21 cellular contexts compared by ENCODE assay signal in genomic region chr2:42390401-42390969, GRCh38. TPM values are rescaled to one million over a fixed set of nuclear protein-coding genes. Genes with fewer than 3 reads are reported as not detected.
DNase-seq lines count a peak whose midpoint lies in the region; ATAC-seq, FAIRE-seq and TF ChIP-seq lines count a peak whose summit lies in the region.
"Had no signal": no experiment of that assay in that cellular context is flagged by ENCODE, and none has a peak within 500 bp of the region (broad histone marks: within the 10 kb centered on the region; RNA-seq: fewer than 3 reads in every experiment).

No MANE protein-coding gene starts in this region.

- no peak for TF ChIP-seq CTCF in esophagus muscularis mucosa (IDR thresholded peaks at IDR 0.05)
- TF ChIP-seq CTCF in pancreas (IDR thresholded peaks at IDR 0.05): no peak

- no peak for TF ChIP-seq EP300 in esophagus muscularis mucosa (IDR thresholded peaks at IDR 0.05)

- peaks cover 4% of the 10 kb centered on the region for H3K27me3 Mint-ChIP-seq in activated naive CD4-positive, alpha-beta T cell treated with anti-CD3 and anti-CD28 coated beads, Interleukin-2, amount 10 ng/mL, durations not matched to agents 7 days and 5 days
- H3K27me3 Mint-ChIP-seq in naive thymus-derived CD4-positive, alpha-beta T cell: peaks cover 0 to 8% (median 0%) of the 10 kb centered on the region in 5 donors

- peak overlapping the region; percentile 36; the same call in 1 of the 2 replicates for H2AFZ ChIP-seq in Karpas-422 (ENCODE audit: low read length)

- ATAC-seq in pancreas: peak in 3 of 4 donors; percentile 32 to 80 (median 59)
- no peak for ATAC-seq in naive thymus-derived CD4-positive, alpha-beta T cell
- ATAC-seq: A549, GM12878, HCT116 had no signal

- no peaks in the 10 kb centered on the region for H3K4me1 Mint-ChIP-seq in activated naive CD4-positive, alpha-beta T cell treated with anti-CD3 and anti-CD28 coated beads, Interleukin-2, amount 10 ng/mL, durations not matched to agents 7 days and 5 days
- no peaks in the 10 kb centered on the region for H3K4me1 Mint-ChIP-seq in naive thymus-derived CD4-positive, alpha-beta T cell
- H3K4me1 Mint-ChIP-seq: CD14-positive monocyte had no signal

- POLR2A ChIA-PET in naive thymus-derived CD4-positive, alpha-beta T cell (lab: Charles Lee): no interaction called here

- H3K9ac ChIP-seq in Karpas-422 (ENCODE audit: low read length): peak overlapping the region; percentile 17

- FAIRE-seq in pancreas (lab: Jason Lieb, UNC): no peak
- FAIRE-seq: A549, GM12878, GM19239 had no signal

- H3K36me3 Mint-ChIP-seq in activated naive CD4-positive, alpha-beta T cell treated with anti-CD3 and anti-CD28 coated beads, Interleukin-2, amount 10 ng/mL, durations not matched to agents 7 days and 5 days: no peaks in the 10 kb centered on the region
- H3K36me3 Mint-ChIP-seq in naive thymus-derived CD4-positive, alpha-beta T cell: no peaks in the 10 kb centered on the region
- H3K36me3 Mint-ChIP-seq: CD14-positive monocyte; CD4-positive, alpha-beta memory T cell had no signal

- H4K20me1 ChIP-seq in Karpas-422 (ENCODE audit: insufficient read depth, low read depth, low read length): no peaks in the 10 kb centered on the region

- H3K9me2 ChIP-seq in Karpas-422 (replicated peaks; ENCODE audit: insufficient read depth, low read length): no peaks in the 10 kb centered on the region

- intact Hi-C loops in esophagus muscularis mucosa (cut with DNase I) (no loop called here), pancreas (cut with DNase I) (no loop called here)
- intact Hi-C loops in naive thymus-derived CD4-positive, alpha-beta T cell (cut with micrococcal nuclease): no loop called here

- H3K4me3 Mint-ChIP-seq in activated naive CD4-positive, alpha-beta T cell treated with anti-CD3 and anti-CD28 coated beads, Interleukin-2, amount 10 ng/mL, durations not matched to agents 7 days and 5 days: no peak overlapping the region
- peak overlapping the region in 1 of 10 donors; percentile 0 for H3K4me3 Mint-ChIP-seq in naive thymus-derived CD4-positive, alpha-beta T cell
- H3K4me3 Mint-ChIP-seq: CD14-positive monocyte; CD4-positive, alpha-beta memory T cell; HFFc6 had no signal

- no peaks in the 10 kb centered on the region for H3K27me3 ChIP-seq in Karpas-422 (ENCODE audit: low read length)
- H3K27me3 ChIP-seq in esophagus muscularis mucosa: peaks cover 0 to 6% (median 0%) of the 10 kb centered on the region in 4 donors
- H3K27me3 ChIP-seq in pancreas: no peaks in the 10 kb centered on the region
- H3K27me3 ChIP-seq in HAP-1 (ENCODE audit: low read depth): no peaks in the 10 kb centered on the region
- H3K27me3 ChIP-seq in naive thymus-derived CD4-positive, alpha-beta T cell (ENCODE audit: control insufficient read depth in 2 of 2, insufficient read depth in 2 of 2, low read length in 2 of 2): no peaks in the 10 kb centered on the region

- DNase-seq in COLO829 (ENCODE audit: low spot score) (peak; percentile 24), Karpas-422 (no peak), esophagus muscularis mucosa (ENCODE audit: extremely low spot score) (peak; percentile 7), pancreas (no peak), HAP-1 (ENCODE audit: low spot score in 2 of 2) (no peak)
- DNase-seq in stimulated activated CD4-positive, alpha-beta T cell treated with anti-CD3 and anti-CD28 coated beads, Interleukin-4, amount 100 ng/mL, for 24 hours: no peak
- DNase-seq in activated naive CD4-positive, alpha-beta T cell treated with anti-CD3 and anti-CD28 coated beads, Interleukin-2, amount 10 ng/mL, durations not matched to agents 7 days and 5 days: no peak
- no peak for DNase-seq in naive thymus-derived CD4-positive, alpha-beta T cell
- DNase-seq: AML-193; Calu3; CD4-positive, alpha-beta memory T cell; DMS79 treated with DMSO at 0.1 percent for 48 hours; EL; HFFc6 had no signal

- CTCF ChIA-PET in activated naive CD4-positive, alpha-beta T cell treated with anti-CD3 and anti-CD28 coated beads, Interleukin-2, amount 10 ng/mL, durations not matched to agents 7 days and 5 days (lab: Charles Lee): interaction anchor here (0.7 kb wide), 1 partner anchor 13 kb away, joined by 3 read pairs; no protein-coding TSS in a partner anchor
- CTCF ChIA-PET in naive thymus-derived CD4-positive, alpha-beta T cell (lab: Charles Lee): no interaction called here

- H3K4me2 ChIP-seq in Karpas-422 (ENCODE audit: low read depth, low read length, poor library complexity, severe bottlenecking): peak overlapping the region; percentile 59
- H3K4me2 ChIP-seq: A549 had no signal

- no peaks in the 10 kb centered on the region for H3K79me2 ChIP-seq in Karpas-422 (ENCODE audit: low read length)

- 69% methylated on average over 5 of the region's 5 CpGs for WGBS in esophagus muscularis mucosa
- WGBS in pancreas, 2 donors: 45 to 48% methylated on average over 5 of the region's 5 CpGs

- no peak overlapping the region for H3K27ac Mint-ChIP-seq in activated naive CD4-positive, alpha-beta T cell treated with anti-CD3 and anti-CD28 coated beads, Interleukin-2, amount 10 ng/mL, durations not matched to agents 7 days and 5 days
- H3K27ac Mint-ChIP-seq in naive thymus-derived CD4-positive, alpha-beta T cell: no peak overlapping the region
- H3K27ac Mint-ChIP-seq: CD14-positive monocyte; CD4-positive, alpha-beta memory T cell; HFFc6 had no signal

- H3K4me1 ChIP-seq in Karpas-422 (ENCODE audit: low read length) (peaks cover 38% of the 10 kb centered on the region), esophagus muscularis mucosa (no peaks in the 10 kb centered on the region), pancreas (no peaks in the 10 kb centered on the region), HAP-1 (no peaks in the 10 kb centered on the region)
- no peaks in the 10 kb centered on the region for H3K4me1 ChIP-seq in naive thymus-derived CD4-positive, alpha-beta T cell (ENCODE audit: control insufficient read depth in 2 of 2, insufficient read depth in 2 of 2, low read length in 2 of 2)
- H3K4me1 ChIP-seq: A549 had no signal

- in situ Hi-C loops in HAP-1 (cut with MboI; ENCODE audit: low sequenced_read_pairs): no loop called here

- H3K9me3 ChIP-seq in Karpas-422 (ENCODE audit: low read length): no peaks in the 10 kb centered on the region
- no peaks in the 10 kb centered on the region for H3K9me3 ChIP-seq in esophagus muscularis mucosa
- no peaks in the 10 kb centered on the region for H3K9me3 ChIP-seq in pancreas
- H3K9me3 ChIP-seq in HAP-1: no peaks in the 10 kb centered on the region
- H3K9me3 ChIP-seq in naive thymus-derived CD4-positive, alpha-beta T cell (ENCODE audit: control insufficient read depth in 2 of 3, low read length in 3 of 3): no peaks in the 10 kb centered on the region
- H3K9me3 ChIP-seq: A549 had no signal

- H3K9me3 Mint-ChIP-seq in activated naive CD4-positive, alpha-beta T cell treated with anti-CD3 and anti-CD28 coated beads, Interleukin-2, amount 10 ng/mL, durations not matched to agents 7 days and 5 days: no peaks in the 10 kb centered on the region
- H3K9me3 Mint-ChIP-seq in naive thymus-derived CD4-positive, alpha-beta T cell: no peaks in the 10 kb centered on the region
- H3K9me3 Mint-ChIP-seq: HFFc6 had no signal

- H3K27ac ChIP-seq in Karpas-422 (ENCODE audit: low read length) (no peak overlapping the region), esophagus muscularis mucosa (replicated peaks in 1 of 4) (no peak overlapping the region), pancreas (peak overlapping the region in 2 of 4 donors; percentile 33 to 50)
- no peak overlapping the region for H3K27ac ChIP-seq in naive thymus-derived CD4-positive, alpha-beta T cell (ENCODE audit: low read depth, low read length)
- H3K27ac ChIP-seq: 22Rv1, A549, HL-60 had no signal

- H3K4me3 ChIP-seq in Karpas-422 (ENCODE audit: low read length) (peak overlapping the region; percentile 41), esophagus muscularis mucosa (no peak overlapping the region), pancreas (no peak overlapping the region), HAP-1 (no peak overlapping the region)
- H3K4me3 ChIP-seq in naive thymus-derived CD4-positive, alpha-beta T cell (ENCODE audit: low read length): no peak overlapping the region
- H3K4me3 ChIP-seq: A549, GM12878 had no signal

- no peaks in the 10 kb centered on the region for H3K36me3 ChIP-seq in Karpas-422 (ENCODE audit: insufficient read depth, low read length)
- H3K36me3 ChIP-seq in esophagus muscularis mucosa: no peaks in the 10 kb centered on the region
- H3K36me3 ChIP-seq in pancreas: no peaks in the 10 kb centered on the region
- H3K36me3 ChIP-seq in HAP-1 (replicated peaks): no peaks in the 10 kb centered on the region
- no peaks in the 10 kb centered on the region for H3K36me3 ChIP-seq in naive thymus-derived CD4-positive, alpha-beta T cell (ENCODE audit: control insufficient read depth in 2 of 3, insufficient read depth in 3 of 3, low read length in 3 of 3)

- TF ChIP-seq POLR2A in esophagus muscularis mucosa (IDR thresholded peaks at IDR 0.05; ENCODE audit: low read depth): no peak

RNA-seq across cellular contexts. Expression of gene COX7A2L, which starts 29.5 kb away (rescaled TPM):
- total RNA-seq in Karpas-422 (2014; rRNA removed; shearing (Covaris generic); ENCODE audit: low replicate concordance): 202 and 232 TPM in 2 replicates
- total RNA-seq in esophagus muscularis mucosa (100 to 1,000 TPM in 1 of 4 donors, 10 to 100 TPM in 3; 56.9 to 122 (median 95.1) TPM), pancreas (10 to 100 TPM; 34.8 to 54.3 (median 49.7) TPM)
- 10 to 100 TPM; 40.0 to 91.5 TPM for polyA plus RNA-seq in pancreas
- total RNA-seq in naive thymus-derived CD4-positive, alpha-beta T cell: 10 to 100 TPM; 57.3 to 87.7 (median 81.5) TPM
- polyA plus RNA-seq in naive thymus-derived CD4-positive, alpha-beta T cell: 100 to 1,000 TPM; 137 to 204 TPM

Comparison
In these comparisons a context has a peak if more than half of its experiments do, and no peak if none do; other contexts are left out.
1. DNase-seq: peak in COLO829 (single experiment) and esophagus muscularis mucosa (single experiment); none in Karpas-422 (single experiment), pancreas (0 of 6), stimulated activated CD4-positive, alpha-beta T cell treated with anti-CD3 and anti-CD28 coated beads, Interleukin-4, amount 100 ng/mL, for 24 hours (single experiment), HAP-1 (0 of 2), activated naive CD4-positive, alpha-beta T cell treated with anti-CD3 and anti-CD28 coated beads, Interleukin-2, amount 10 ng/mL, durations not matched to agents 7 days and 5 days (single experiment) and naive thymus-derived CD4-positive, alpha-beta T cell (0 of 9).